ENCODE assay signal across 19 cellular contexts in the genomic region with DNA sequence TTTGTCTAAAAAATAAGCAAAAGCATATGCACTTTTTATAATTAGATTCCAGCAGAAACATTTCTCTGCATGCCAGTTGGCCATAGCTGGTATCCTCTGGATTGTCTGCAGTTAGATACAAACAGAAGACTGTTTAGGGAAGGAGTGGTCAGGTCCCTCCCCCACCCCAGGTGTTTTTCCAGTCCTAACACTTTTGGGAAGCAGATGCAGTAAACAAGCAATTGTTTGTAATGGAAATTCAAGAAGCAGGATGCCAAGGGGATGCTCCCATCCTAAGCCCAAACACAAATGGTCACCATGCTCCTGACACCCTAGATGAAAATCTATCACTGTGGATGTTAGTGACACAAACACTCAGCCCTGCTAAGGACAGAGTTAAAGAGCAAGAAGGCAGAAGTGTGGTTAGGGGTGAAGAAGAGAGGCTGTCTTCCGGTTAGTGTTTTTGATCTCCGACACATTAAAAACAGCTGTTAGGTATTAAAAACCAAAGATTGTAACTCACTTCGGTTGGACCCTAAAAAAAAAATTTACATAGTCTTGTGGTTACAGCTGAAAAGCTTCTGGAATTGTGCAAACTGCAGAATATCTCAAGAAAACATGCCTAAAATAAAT. TPM values are rescaled to one million over a fixed set of nuclear protein-coding genes. Genes with fewer than 3 reads are reported as not detected.
DNase-seq lines count a peak whose midpoint lies in the region; ATAC-seq and TF ChIP-seq lines count a peak whose summit lies in the region.
"Had no signal": no experiment of that assay in that cellular context is flagged by ENCODE, and none has a peak within 500 bp of the region (broad histone marks: within the 10 kb centered on the region; RNA-seq: fewer than 3 reads in every experiment).

No MANE protein-coding gene starts in this region.

- peaks cover 12% of the 10 kb centered on the region for H3K4me1 ChIP-seq in thymus (ENCODE audit: control insufficient read depth, insufficient read depth, low read length)
- H3K4me1 ChIP-seq: gastrocnemius medialis, neural progenitor cell, right atrium auricular region had no signal

- H3K4me3 ChIP-seq in thymus (ENCODE audit: low read length), result peak overlapping the region; percentile 62
- H3K4me3 ChIP-seq: gastrocnemius medialis, lung, neural progenitor cell, right atrium auricular region had no signal

- peak overlapping the region; percentile 73 for H3K4me3 Mint-ChIP-seq in activated naive CD4-positive, alpha-beta T cell treated with anti-CD3 and anti-CD28 coated beads, Interleukin-2, amount 50 U/mL, for 24 hours
- H3K4me3 Mint-ChIP-seq in T-helper 17 cell (peak overlapping the region; percentile 81), endothelial cell (ENCODE audit: unreplicated experiment) (no peak overlapping the region)
- H3K4me3 Mint-ChIP-seq in effector memory CD8-positive, alpha-beta T cell, result peak overlapping the region; percentile 25 to 60
- H3K4me3 Mint-ChIP-seq: neural progenitor cell, type B pancreatic cell had no signal

- H3K9me3 ChIP-seq in T-helper 17 cell (ENCODE audit: control insufficient read depth, low read length, poor library complexity, severe bottlenecking) (no peaks in the 10 kb centered on the region), thymus (ENCODE audit: control insufficient read depth) (no peaks in the 10 kb centered on the region)
- H3K9me3 ChIP-seq: gastrocnemius medialis, right atrium auricular region had no signal

- TF ChIP-seq CTCF in endothelial cell (IDR thresholded peaks at IDR 0.05; ENCODE audit: unreplicated experiment), result no peak

- ATAC-seq in T-helper 17 cell, result peak; percentile 66
- peak; percentile 78 for ATAC-seq in effector memory CD8-positive, alpha-beta T cell (replicated peaks)
- ATAC-seq: gastrocnemius medialis, HepG2 had no signal

- peak overlapping the region; percentile 99 for H3K27ac Mint-ChIP-seq in activated naive CD4-positive, alpha-beta T cell treated with anti-CD3 and anti-CD28 coated beads, Interleukin-2, amount 50 U/mL, for 24 hours
- peak overlapping the region; percentile 97 for H3K27ac Mint-ChIP-seq in T-helper 17 cell
- H3K27ac Mint-ChIP-seq in effector memory CD8-positive, alpha-beta T cell, result no peak overlapping the region
- no peak overlapping the region for H3K27ac Mint-ChIP-seq in endothelial cell (ENCODE audit: unreplicated experiment)
- H3K27ac Mint-ChIP-seq: neural progenitor cell, type B pancreatic cell had no signal

- DNase-seq in activated naive CD4-positive, alpha-beta T cell (lab: John Stamatoyannopoulos, UW), result no peak
- DNase-seq in T-helper 17 cell (no peak), endothelial cell (ENCODE audit: low spot score) (no peak), NCI-H146 treated with DMSO at 0.1 percent for 48 hours (lab: John Stamatoyannopoulos, UW; ENCODE audit: unreplicated experiment) (no peak)
- no peak for DNase-seq in effector memory CD8-positive, alpha-beta T cell
- no peak for DNase-seq in stimulated activated CD4-positive, alpha-beta T cell treated with anti-CD3 and anti-CD28 coated beads, Interleukin-2, amount 100 ng/mL, for 48 hours
- DNase-seq: Calu3; gastrocnemius medialis; NCI-H1092; NCI-H2171; stimulated activated CD4-positive, alpha-beta T cell treated with anti-CD3 and anti-CD28 coated beads, Interleukin-4, amount 100 ng/mL, for 24 hours had no signal

- 4% methylated on average over 3 of the region's 3 CpGs for WGBS in thymus

- peaks cover 21% of the 10 kb centered on the region for H3K36me3 ChIP-seq in thymus (ENCODE audit: control insufficient read depth, insufficient read depth)
- H3K36me3 ChIP-seq: gastrocnemius medialis, neural progenitor cell, right atrium auricular region had no signal

- no peaks in the 10 kb centered on the region for H3K9me3 Mint-ChIP-seq in activated naive CD4-positive, alpha-beta T cell treated with anti-CD3 and anti-CD28 coated beads, Interleukin-2, amount 50 U/mL, for 24 hours
- H3K9me3 Mint-ChIP-seq in effector memory CD8-positive, alpha-beta T cell, result no peaks in the 10 kb centered on the region
- no peaks in the 10 kb centered on the region for H3K9me3 Mint-ChIP-seq in endothelial cell (ENCODE audit: unreplicated experiment)
- H3K9me3 Mint-ChIP-seq: neural progenitor cell, type B pancreatic cell had no signal

- no peaks in the 10 kb centered on the region for H3K27me3 ChIP-seq in thymus (ENCODE audit: control insufficient read depth, insufficient read depth)

- H3K27me3 Mint-ChIP-seq in activated naive CD4-positive, alpha-beta T cell treated with anti-CD3 and anti-CD28 coated beads, Interleukin-2, amount 50 U/mL, for 24 hours, result no peaks in the 10 kb centered on the region
- H3K27me3 Mint-ChIP-seq in T-helper 17 cell (no peaks in the 10 kb centered on the region), endothelial cell (ENCODE audit: unreplicated experiment) (peaks cover 6% of the 10 kb centered on the region)
- H3K27me3 Mint-ChIP-seq in effector memory CD8-positive, alpha-beta T cell, result peaks cover 47 to 49% of the 10 kb centered on the region in 2 donors

- H3K27ac ChIP-seq in thymus (ENCODE audit: low read depth), result peak overlapping the region; percentile 85
- H3K27ac ChIP-seq: gastrocnemius medialis, neural progenitor cell, right atrium auricular region had no signal

- H3K4me1 Mint-ChIP-seq in activated naive CD4-positive, alpha-beta T cell treated with anti-CD3 and anti-CD28 coated beads, Interleukin-2, amount 50 U/mL, for 24 hours, result peaks cover 74% of the 10 kb centered on the region
- peaks cover 31% of the 10 kb centered on the region for H3K4me1 Mint-ChIP-seq in T-helper 17 cell
- H3K4me1 Mint-ChIP-seq in effector memory CD8-positive, alpha-beta T cell (ENCODE audit: low read depth in 2 of 2), result peaks cover 6 to 13% of the 10 kb centered on the region in 2 donors
- no peaks in the 10 kb centered on the region for H3K4me1 Mint-ChIP-seq in endothelial cell (ENCODE audit: unreplicated experiment)

- peaks cover 41% of the 10 kb centered on the region for H3K36me3 Mint-ChIP-seq in activated naive CD4-positive, alpha-beta T cell treated with anti-CD3 and anti-CD28 coated beads, Interleukin-2, amount 50 U/mL, for 24 hours
- H3K36me3 Mint-ChIP-seq in T-helper 17 cell (ENCODE audit: low read depth) (no peaks in the 10 kb centered on the region), endothelial cell (ENCODE audit: low read depth, unreplicated experiment) (no peaks in the 10 kb centered on the region)
- H3K36me3 Mint-ChIP-seq in effector memory CD8-positive, alpha-beta T cell (ENCODE audit: insufficient read depth), result no peaks in the 10 kb centered on the region

RNA-seq across cellular contexts. Expression of gene LEF1, which starts 7.9 kb away (rescaled TPM):
- total RNA-seq in T-helper 17 cell (100 to 1,000 TPM; 236 to 319 TPM), endothelial cell (ENCODE audit: unreplicated experiment) (15.9 TPM)
- 536 TPM for polyA plus RNA-seq in thymus
- total RNA-seq: Calu3 had no signal
- polyA plus RNA-seq: endothelial cell of umbilical vein had no signal

Comparison
In these comparisons a context has a peak if more than half of its experiments do, and no peak if none do; other contexts are left out.
1. H3K27ac Mint-ChIP-seq: peak in activated naive CD4-positive, alpha-beta T cell treated with anti-CD3 and anti-CD28 coated beads, Interleukin-2, amount 50 U/mL, for 24 hours (single experiment) and T-helper 17 cell (single experiment); none in effector memory CD8-positive, alpha-beta T cell (0 of 2) and endothelial cell (single experiment).
2. RNA of gene LEF1, which starts 7.9 kb away (total RNA-seq): 236 to 319 TPM in T-helper 17 cell; 15.9 TPM in endothelial cell (single experiment); every median in the first group is over 10 times any median in the second.